23 cellular contexts compared by ENCODE assay signal in the genomic region with DNA sequence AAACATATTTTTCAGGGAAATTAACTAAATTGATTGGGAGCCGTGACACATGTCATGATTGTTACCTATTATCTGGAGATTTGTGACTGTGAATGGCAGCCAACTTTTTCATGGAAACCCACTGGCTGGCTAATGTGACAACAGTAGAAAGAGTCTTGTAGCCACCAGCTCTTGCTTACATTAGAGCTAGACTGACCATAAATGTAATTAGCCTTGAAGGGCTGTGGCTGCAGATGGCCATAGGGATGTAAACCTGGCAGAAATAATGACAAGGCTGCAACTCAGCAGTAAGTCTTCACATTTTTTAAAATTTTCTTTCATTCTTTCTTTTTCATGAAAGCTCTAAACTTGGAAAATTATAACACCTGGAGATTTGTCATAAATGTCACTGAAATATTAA.
"Had no signal": no experiment of that assay in that cellular context is flagged by ENCODE, and none has a peak within 500 bp of the region (broad histone marks: within the 10 kb centered on the region; RNA-seq: fewer than 3 reads in every experiment).

No MANE protein-coding gene starts in this region.

- H3K36me3 ChIP-seq: colonic mucosa, esophagus muscularis mucosa, gastroesophageal sphincter, heart right ventricle, neutrophil, pancreas, right lobe of liver, suprapubic skin, vagina had no signal

- ATAC-seq: foreskin keratinocyte; gastroesophageal sphincter; heart right ventricle; left ventricle myocardium superior; mucosa of descending colon; natural killer cell treated with Interleukin-12 subunit alpha and Interleukin-12 subunit beta and Interleukin-15 and Interleukin-18, amount 100 ng/mL, for 72 hours; pancreas; right lobe of liver; stimulated activated naive B cell treated with anti-CD40 and anti-IgM and Interleukin-4, amounts not matched to agents 10 μg/mL and 1 μg/mL and 100 μg/mL, for 72 hours had no signal

- H3K27me3 ChIP-seq: colonic mucosa, esophagus muscularis mucosa, foreskin keratinocyte, gastroesophageal sphincter, heart right ventricle, neutrophil, pancreas, right lobe of liver, suprapubic skin, vagina had no signal

- H3K4me1 ChIP-seq: esophagus muscularis mucosa, foreskin keratinocyte, gastroesophageal sphincter, heart right ventricle, suprapubic skin, vagina had no signal

- DNase-seq: colonic mucosa; effector memory CD4-positive, alpha-beta T cell; foreskin keratinocyte; glutamatergic neuron; heart right ventricle; hippocampal formation; left ventricle myocardium superior; mucosa of descending colon; naive B cell; pancreas; right lobe of liver; small intestine; stimulated activated CD4-positive, alpha-beta T cell treated with anti-CD3 and anti-CD28 coated beads, Interleukin-15, amount 100 ng/mL, for 24 hours; stimulated activated CD4-positive, alpha-beta T cell treated with anti-CD3 and anti-CD28 coated beads, Interleukin-2, amount 100 ng/mL, for 48 hours; stimulated activated naive B cell treated with anti-CD40 and anti-IgM and Interleukin-4, amounts not matched to agents 10 μg/mL and 1 μg/mL and 100 μg/mL, for 72 hours; trophoblast cell had no signal

- H3K27ac ChIP-seq: colonic mucosa, esophagus muscularis mucosa, foreskin keratinocyte, gastroesophageal sphincter, heart right ventricle, neutrophil, pancreas, suprapubic skin, vagina had no signal

- H3K4me3 ChIP-seq: colonic mucosa, esophagus muscularis mucosa, gastroesophageal sphincter, heart right ventricle, lung, mucosa of descending colon, pancreas, right lobe of liver, suprapubic skin, vagina had no signal

- H3K9me3 ChIP-seq: colonic mucosa, mucosa of descending colon, neutrophil, pancreas, right lobe of liver, suprapubic skin, vagina had no signal
